13 cellular contexts compared by ENCODE assay signal in genomic region chr6:17536586-17536985, GRCh38.
DNase-seq lines count a peak whose midpoint lies in the region; ATAC-seq and TF ChIP-seq lines count a peak whose summit lies in the region.
"Had no signal": no experiment of that assay in that cellular context is flagged by ENCODE, and none has a peak within 500 bp of the region (broad histone marks: within the 10 kb centered on the region; RNA-seq: fewer than 3 reads in every experiment).

No MANE protein-coding gene starts in this region.

- no peaks in the 10 kb centered on the region for H3K36me3 Mint-ChIP-seq in activated T-cell treated with anti-CD3 and anti-CD28 coated beads, Interleukin-2, amount 50 U/mL, for 24 hours (ENCODE audit: low read depth)
- H3K36me3 Mint-ChIP-seq in brain, result peaks cover 67% of the 10 kb centered on the region

- H3K4me1 Mint-ChIP-seq in activated T-cell treated with anti-CD3 and anti-CD28 coated beads, Interleukin-2, amount 50 U/mL, for 24 hours (ENCODE audit: low read depth), result peaks cover 11% of the 10 kb centered on the region
- H3K4me1 Mint-ChIP-seq in brain, result peaks cover 14% of the 10 kb centered on the region

- H3K27me3 Mint-ChIP-seq in activated T-cell treated with anti-CD3 and anti-CD28 coated beads, Interleukin-2, amount 50 U/mL, for 24 hours, result peaks cover 51% of the 10 kb centered on the region
- H3K27me3 Mint-ChIP-seq in brain, result no peaks in the 10 kb centered on the region

- ATAC-seq in GM19372 (IDR thresholded peaks at IDR 0.05; ENCODE audit: low read depth, unreplicated experiment), result peak; percentile 53
- ATAC-seq in HG02884 (IDR thresholded peaks at IDR 0.05; ENCODE audit: unreplicated experiment), result peak; percentile 89
- no peak for ATAC-seq in HG03460 (IDR thresholded peaks at IDR 0.05; ENCODE audit: unreplicated experiment)
- ATAC-seq: gastrocnemius medialis had no signal

- no peaks in the 10 kb centered on the region for H3K9me3 Mint-ChIP-seq in activated T-cell treated with anti-CD3 and anti-CD28 coated beads, Interleukin-2, amount 50 U/mL, for 24 hours
- H3K9me3 Mint-ChIP-seq in brain, result no peaks in the 10 kb centered on the region

- H3K4me3 Mint-ChIP-seq in activated T-cell treated with anti-CD3 and anti-CD28 coated beads, Interleukin-2, amount 50 U/mL, for 24 hours, result no peak overlapping the region
- no peak overlapping the region for H3K4me3 Mint-ChIP-seq in brain
- H3K4me3 Mint-ChIP-seq: stimulated activated naive CD8-positive, alpha-beta T cell treated with anti-CD3 and anti-CD28 coated beads, Interleukin-15, Interleukin-2, amounts not matched to agents 100 ng/mL and 50 ng/mL, for 24 hours had no signal

- H3K27ac Mint-ChIP-seq in activated T-cell treated with anti-CD3 and anti-CD28 coated beads, Interleukin-2, amount 50 U/mL, for 24 hours, result no peak overlapping the region
- H3K27ac Mint-ChIP-seq in brain, result peak overlapping the region in 4 of 5 experiments; percentile 32 to 74 (median 48)
- H3K27ac Mint-ChIP-seq: stimulated activated naive CD8-positive, alpha-beta T cell treated with anti-CD3 and anti-CD28 coated beads, Interleukin-15, Interleukin-2, amounts not matched to agents 100 ng/mL and 50 ng/mL, for 24 hours had no signal

- peak; percentile 10 for DNase-seq in activated T-cell treated with anti-CD3 and anti-CD28 coated beads for 48 hours (ENCODE audit: low read depth)
- no peak for DNase-seq in activated T-cell treated with anti-CD3 and anti-CD28 coated beads, Interleukin-2, amount 50 U/mL, for 24 hours
- no peak for DNase-seq in RPMI8226
- no peak for DNase-seq in RKO (ENCODE audit: low spot score)
- DNase-seq: ACHN; activated CD4-positive, CD25-positive, alpha-beta regulatory T cell treated with anti-CD3 and anti-CD28 coated beads, Interleukin-2, amount 50 U/mL, for 72 hours; gastrocnemius medialis; NCI-H446 had no signal

- no peak for TF ChIP-seq CTCF in brain (conservative IDR thresholded peaks at IDR 0.05)
